ENCODE assay signal across 26 cellular contexts in genomic region chr7:150829426-150829825, GRCh38. TPM values are rescaled to one million over a fixed set of nuclear protein-coding genes. Genes with fewer than 3 reads are reported as not detected.
"Had no signal": no experiment of that assay in that cellular context is flagged by ENCODE, and none has a peak within 500 bp of the region (broad histone marks: within the 10 kb centered on the region; RNA-seq: fewer than 3 reads in every experiment).

No MANE protein-coding gene starts in this region.

- H3K27ac ChIP-seq: breast epithelium, esophagus muscularis mucosa, pancreas, prostate gland, skin epidermis, thoracic aorta, vagina had no signal

- H3K4me3 ChIP-seq: breast epithelium, esophagus muscularis mucosa, pancreas, prostate gland, skin epidermis, thoracic aorta, vagina had no signal

- H3K36me3 ChIP-seq: breast epithelium, esophagus muscularis mucosa, pancreas, prostate gland, thoracic aorta, vagina had no signal

- H3K9me3 ChIP-seq: breast epithelium, esophagus muscularis mucosa, pancreas, prostate gland, thoracic aorta, vagina had no signal

- H3K27me3 ChIP-seq: breast epithelium, vagina had no signal

- H3K4me1 ChIP-seq: breast epithelium, pancreas, prostate gland, vagina had no signal

- ATAC-seq: activated naive CD4-positive, alpha-beta T cell treated with anti-CD3 and anti-CD28 coated beads, Interleukin-2, amount 50 U/mL, for 72 hours; activated T-cell treated with anti-CD3 and anti-CD28 coated beads, Interleukin-2, amount 50 U/mL, for 72 hours; left cardiac atrium; left ventricle myocardium superior; pancreas; sciatic nerve; stimulated activated effector memory CD8-positive, alpha-beta T cell treated with anti-CD3 and anti-CD28 coated beads, Interleukin-12 subunit alpha, Interleukin-12 subunit beta, amount 100 ng/mL, for 72 hours; T-helper 17 cell; WTC11 had no signal

- DNase-seq: activated CD4-positive, alpha-beta T cell treated with anti-CD3 and anti-CD28 coated beads for 1 hour; activated naive CD4-positive, alpha-beta T cell; activated T-cell treated with anti-CD3 and anti-CD28 coated beads for 4 hours; activated T-cell treated with anti-CD3 and anti-CD28 coated beads, Interleukin-2, amount 50 U/mL, for 72 hours; endodermal cell; islet precursor cell; left cardiac atrium; left ventricle myocardium superior; naive B cell; pancreas; retina; stimulated activated CD4-positive, alpha-beta T cell treated with anti-CD3 and anti-CD28 coated beads, Interleukin-4, amount 100 ng/mL, for 24 hours; T-helper 17 cell; T1000 had no signal

RNA-seq across cellular contexts. Expression of gene AOC1, which starts 22.9 kb away (rescaled TPM):
- total RNA-seq: activated naive CD4-positive, alpha-beta T cell treated with anti-CD3 and anti-CD28 coated beads, Interleukin-2, amount 50 U/mL, for 72 hours; activated T-cell treated with anti-CD3 and anti-CD28 coated beads, Interleukin-2, amount 50 U/mL, for 72 hours; endodermal cell; frontal cortex; lung microvascular endothelial cell; sciatic nerve; T-helper 17 cell; thoracic aorta; vagina had no signal

RNA-seq across cellular contexts. Expression of gene TMEM176A, which starts 28.9 kb away (rescaled TPM):
- total RNA-seq: activated naive CD4-positive, alpha-beta T cell treated with anti-CD3 and anti-CD28 coated beads, Interleukin-2, amount 50 U/mL, for 72 hours; endodermal cell; lung microvascular endothelial cell had no signal

RNA-seq across cellular contexts. Expression of gene TMEM176B, which starts 29.3 kb away (rescaled TPM):
- total RNA-seq: activated naive CD4-positive, alpha-beta T cell treated with anti-CD3 and anti-CD28 coated beads, Interleukin-2, amount 50 U/mL, for 72 hours; activated T-cell treated with anti-CD3 and anti-CD28 coated beads, Interleukin-2, amount 50 U/mL, for 72 hours; lung microvascular endothelial cell; T-helper 17 cell had no signal
